Comparison of ENCODE assay signal across 8 cellular contexts in genomic region chr16:2023098-2023925, GRCh38. TPM values are rescaled to one million over a fixed set of nuclear protein-coding genes. Genes with fewer than 3 reads are reported as not detected.
DNase-seq lines count a peak whose midpoint lies in the region; ATAC-seq and TF ChIP-seq lines count a peak whose summit lies in the region.

No MANE protein-coding gene starts in this region.

- peak overlapping the region; percentile 83 for H2AFZ ChIP-seq in ACC112 (ENCODE audit: low read length, unreplicated experiment)

- H3K4me3 Mint-ChIP-seq in activated CD8-positive, alpha-beta T cell treated with anti-CD3 and anti-CD28 coated beads for 36 hours, result peak overlapping the region; percentile 49

- peaks cover 16% of the 10 kb centered on the region for H3K27me3 ChIP-seq in ACC112 (ENCODE audit: insufficient read depth, low read length)

- H3K4me1 ChIP-seq in ACC112 (ENCODE audit: control insufficient read depth, insufficient read depth, low read length, unreplicated experiment), result peaks cover 4% of the 10 kb centered on the region

- TF ChIP-seq CTCF in activated CD8-positive, alpha-beta T cell treated with anti-CD3 and anti-CD28 coated beads for 36 hours (IDR thresholded peaks at IDR 0.05), result peak; percentile 97

- no peak overlapping the region for H3K27ac Mint-ChIP-seq in activated CD8-positive, alpha-beta T cell treated with anti-CD3 and anti-CD28 coated beads for 36 hours

- H3K9me3 Mint-ChIP-seq in activated CD8-positive, alpha-beta T cell treated with anti-CD3 and anti-CD28 coated beads for 36 hours, result no peaks in the 10 kb centered on the region

- POLR2A ChIA-PET in activated CD8-positive, alpha-beta T cell treated with anti-CD3 and anti-CD28 coated beads for 36 hours (lab: Charles Lee), result interaction anchor here (0.7 to 2.4 kb wide), 7 partner anchors 18 to 131 kb away, joined by 3 to 12 read pairs (median 3); partner anchors contain the start of genes NTHL1, RPS2, TRAF7 and TSC2

- CTCF ChIA-PET in activated CD8-positive, alpha-beta T cell treated with anti-CD3 and anti-CD28 coated beads for 36 hours (lab: Charles Lee), result interaction anchor here (0.7 to 3.8 kb wide), 11 partner anchors 12 to 236 kb away, joined by 3 to 46 read pairs (median 7); partner anchors contain the start of genes NTHL1, PKD1 and TSC2

- peaks cover 29% of the 10 kb centered on the region for H3K27me3 Mint-ChIP-seq in activated CD8-positive, alpha-beta T cell treated with anti-CD3 and anti-CD28 coated beads for 36 hours

- no peak overlapping the region for H3K27ac ChIP-seq in ACC112 (ENCODE audit: low read depth, low read length)

- ATAC-seq in GM18519 (IDR thresholded peaks at IDR 0.05; ENCODE audit: low FRiP score, unreplicated experiment) (peak; percentile 81), HG03342 (IDR thresholded peaks at IDR 0.05; ENCODE audit: unreplicated experiment) (peak; percentile 72)
- peak; percentile 89 for ATAC-seq in activated CD8-positive, alpha-beta T cell treated with anti-CD3 and anti-CD28 coated beads for 36 hours

- H3K36me3 Mint-ChIP-seq in activated CD8-positive, alpha-beta T cell treated with anti-CD3 and anti-CD28 coated beads for 36 hours (ENCODE audit: low read depth), result peaks cover 4% of the 10 kb centered on the region

- H3K4me1 Mint-ChIP-seq in activated CD8-positive, alpha-beta T cell treated with anti-CD3 and anti-CD28 coated beads for 36 hours (ENCODE audit: low read depth), result peaks cover 24% of the 10 kb centered on the region

- intact Hi-C loops in activated CD8-positive, alpha-beta T cell treated with anti-CD3 and anti-CD28 coated beads for 36 hours (cut with micrococcal nuclease), result loop anchor here (2.0 kb wide), 1 partner anchor 117 kb away; no protein-coding TSS in a partner anchor

- DNase-seq in NCI-H774 (lab: John Stamatoyannopoulos, UW) (peak; percentile 59), lung microvascular endothelial cell (ENCODE audit: low read depth in 2 of 2) (peak; percentile 86 to 94)
- peak; percentile 95 for DNase-seq in activated CD8-positive, alpha-beta T cell treated with anti-CD3 and anti-CD28 coated beads for 36 hours
- DNase-seq in effector CD4-positive, alpha-beta T cell, result peak; percentile 94
- DNase-seq in stimulated activated CD4-positive, alpha-beta T cell treated with anti-CD3 and anti-CD28 coated beads, TNF-alpha, amount 100 ng/mL, for 4 hours (ENCODE audit: low read depth in 3 of 3), result peak; percentile 93 to 98 (median 94)

- no peaks in the 10 kb centered on the region for H3K79me2 ChIP-seq in ACC112 (ENCODE audit: control insufficient read depth, insufficient read depth, low read length, unreplicated experiment)

- H3K4me3 ChIP-seq in ACC112 (ENCODE audit: low read depth, low read length), result peak overlapping the region; percentile 73

- H3K36me3 ChIP-seq in ACC112 (ENCODE audit: insufficient read depth, low read length), result no peaks in the 10 kb centered on the region

RNA-seq across cellular contexts. Expression of gene NHERF2, which starts 3.4 kb away (rescaled TPM):
- 1 to 10 TPM; 2.8 to 3.0 TPM for total RNA-seq in activated CD8-positive, alpha-beta T cell treated with anti-CD3 and anti-CD28 coated beads for 36 hours
- total RNA-seq in lung microvascular endothelial cell, result 42.1 and 47.6 TPM in 2 replicates

RNA-seq across cellular contexts. Expression of gene NPW, which starts 3.7 kb away (rescaled TPM):
- total RNA-seq in activated CD8-positive, alpha-beta T cell treated with anti-CD3 and anti-CD28 coated beads for 36 hours, result 10 to 100 TPM; 24.3 to 28.3 TPM
- 0.44 and 0.60 TPM in 2 replicates for total RNA-seq in lung microvascular endothelial cell

RNA-seq across cellular contexts. Expression of gene ZNF598, which starts 13.7 kb away (rescaled TPM):
- total RNA-seq in activated CD8-positive, alpha-beta T cell treated with anti-CD3 and anti-CD28 coated beads for 36 hours, result 10 to 100 TPM; 85.5 to 90.3 TPM
- 8.9 and 9.7 TPM in 2 replicates for total RNA-seq in lung microvascular endothelial cell

RNA-seq across cellular contexts. Expression of gene NTHL1, which starts 24.3 kb away (rescaled TPM):
- total RNA-seq in activated CD8-positive, alpha-beta T cell treated with anti-CD3 and anti-CD28 coated beads for 36 hours, result 10 to 100 TPM; 28.2 to 29.8 TPM
- 22.8 and 31.2 TPM in 2 replicates for total RNA-seq in lung microvascular endothelial cell

RNA-seq across cellular contexts. Expression of gene TSC2, which starts 24.5 kb away (rescaled TPM):
- total RNA-seq in activated CD8-positive, alpha-beta T cell treated with anti-CD3 and anti-CD28 coated beads for 36 hours, result 10 to 100 TPM; 54.4 to 57.3 TPM
- 23.8 and 29.0 TPM in 2 replicates for total RNA-seq in lung microvascular endothelial cell

Comparison
In these comparisons a context has a peak if more than half of its experiments do, and no peak if none do; other contexts are left out.
1. RNA of gene NHERF2, which starts 3.4 kb away (total RNA-seq): 42.1 to 47.6 TPM in lung microvascular endothelial cell; 2.8 to 3.0 TPM in activated CD8-positive, alpha-beta T cell treated with anti-CD3 and anti-CD28 coated beads for 36 hours; every median in the first group is over 10 times any median in the second.
2. RNA of gene NPW, which starts 3.7 kb away (total RNA-seq): 24.3 to 28.3 TPM in activated CD8-positive, alpha-beta T cell treated with anti-CD3 and anti-CD28 coated beads for 36 hours; 0.44 to 0.60 TPM in lung microvascular endothelial cell; every median in the first group is over 10 times any median in the second.
3. Peak in every context shown above with its lines, with median percentiles within 50 percentile points of each other: ATAC-seq and DNase-seq.